Comparison of ENCODE assay signal across 8 cellular contexts in the genomic region with DNA sequence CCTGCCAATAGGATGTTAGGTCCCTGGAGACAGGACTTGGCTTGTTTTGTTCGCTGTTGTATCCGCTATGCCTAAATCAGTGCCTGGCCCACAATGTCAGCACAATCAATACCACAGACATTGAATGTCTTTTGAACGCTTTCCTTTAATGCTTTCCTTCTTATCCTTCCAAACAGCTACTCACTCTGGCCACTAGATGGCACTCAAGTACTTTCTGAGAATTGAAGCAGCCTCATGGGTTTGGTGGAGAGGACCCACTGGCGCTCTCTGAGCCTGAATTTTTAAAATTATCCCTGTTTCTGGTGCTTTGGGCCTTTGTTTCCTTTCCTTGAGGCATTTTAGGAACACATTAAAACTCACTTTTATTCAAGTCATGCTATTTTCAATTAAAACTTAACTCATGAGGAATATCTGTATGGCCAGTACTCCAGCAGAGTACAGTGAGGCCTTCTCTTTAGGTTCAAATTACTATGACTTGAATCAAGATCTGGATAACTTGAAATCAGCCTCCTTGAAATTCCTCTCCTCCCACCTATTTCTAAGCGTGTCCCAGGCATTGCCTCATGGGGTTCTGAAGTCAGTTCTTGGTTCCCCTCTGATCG. TPM values are rescaled to one million over a fixed set of nuclear protein-coding genes. Genes with fewer than 3 reads are reported as not detected.
A peak's percentile ranks its signal among the peaks of the same experiment; 100 is the strongest.
DNase-seq lines count a peak whose midpoint lies in the region; ATAC-seq and TF ChIP-seq lines count a peak whose summit lies in the region.

No MANE protein-coding gene starts in this region.

- H3K27ac ChIP-seq in gastroesophageal sphincter: no peak overlapping the region

- TF ChIP-seq EP300 in gastroesophageal sphincter (IDR thresholded peaks at IDR 0.05): no peak

- H3K36me3 ChIP-seq in NT2/D1 (ENCODE audit: insufficient read depth, insufficient read length, low read length) (no peaks in the 10 kb centered on the region), gastroesophageal sphincter (no peaks in the 10 kb centered on the region)

- H3K9ac ChIP-seq in NT2/D1 (ENCODE audit: insufficient read length, low read depth): no peak overlapping the region

- no peak for ATAC-seq in gastroesophageal sphincter
- no peak for ATAC-seq in GM19324 (IDR thresholded peaks at IDR 0.05; ENCODE audit: low FRiP score, unreplicated experiment)
- no peak for ATAC-seq in GM18867 (IDR thresholded peaks at IDR 0.05; ENCODE audit: unreplicated experiment)

- H3K27me3 ChIP-seq in NT2/D1 (ENCODE audit: insufficient read depth, insufficient read length) (no peaks in the 10 kb centered on the region), gastroesophageal sphincter (peaks cover 11% of the 10 kb centered on the region)

- H3K4me3 ChIP-seq in NT2/D1 (ENCODE audit: insufficient read length, low read depth) (no peak overlapping the region), gastroesophageal sphincter (no peak overlapping the region)

- TF ChIP-seq CTCF in gastroesophageal sphincter (IDR thresholded peaks at IDR 0.05): peak; percentile 86 to 93 (median 87)

- DNase-seq in DMS 273 treated with DMSO at 0.1 percent for 48 hours (lab: John Stamatoyannopoulos, UW): peak; percentile 13
- DNase-seq in HS-5 (ENCODE audit: low read depth): peak; percentile 49
- peak; percentile 49 for DNase-seq in NT2/D1 (ENCODE audit: low read depth, low spot score)
- peak; percentile 20 for DNase-seq in activated gamma-delta T cell treated with anti-CD3 and anti-CD28 coated beads, Interleukin-2, amount 50 U/mL, for 16 hours (ENCODE audit: low read depth)
- DNase-seq in putamen (ENCODE audit: low spot score): peak; percentile 70

- H3K4me1 ChIP-seq in NT2/D1 (ENCODE audit: insufficient read depth, insufficient read length): peaks cover 11% of the 10 kb centered on the region
- peaks cover 0 to 29% (median 22%) of the 10 kb centered on the region in 3 donors for H3K4me1 ChIP-seq in gastroesophageal sphincter

- 8 to 41% methylated on average over 4 to 6 of the region's 6 CpGs for WGBS in gastroesophageal sphincter (ENCODE audit: low coverage in 1 of 2), 2 donors

- TF ChIP-seq POLR2A in gastroesophageal sphincter (IDR thresholded peaks at IDR 0.05): no peak

- H3K9me3 ChIP-seq in NT2/D1 (ENCODE audit: insufficient read depth, low read length) (no peaks in the 10 kb centered on the region), gastroesophageal sphincter (no peaks in the 10 kb centered on the region)

RNA-seq across cellular contexts. Expression of gene NLRP1, which starts 3.2 kb away (rescaled TPM):
- 10 to 100 TPM in 3 of 4 donors, 1 to 10 TPM in 1; 8.2 to 26.0 (median 19.6) TPM for total RNA-seq in gastroesophageal sphincter

Comparison
In these comparisons a context has a peak if more than half of its experiments do, and no peak if none do; other contexts are left out.
1. DNase-seq: peak in every context shown above with its lines; median percentile 70 in putamen; 49 in HS-5; 49 in NT2/D1; 20 in activated gamma-delta T cell treated with anti-CD3 and anti-CD28 coated beads, Interleukin-2, amount 50 U/mL, for 16 hours; 13 in DMS 273 treated with DMSO at 0.1 percent for 48 hours.